ENCODE assay signal across 1 cellular context in genomic region chr12:111367661-111368221, GRCh38.
TF ChIP-seq lines count a peak whose summit lies in the region.

No MANE protein-coding gene starts in this region.

TF ChIP-seq in HepG2, 621 proteins besides CTCF, POLR2A, EP300 and RAD21 (continued from another document and continues in another):
- TF ChIP-seq, protein P1, sequence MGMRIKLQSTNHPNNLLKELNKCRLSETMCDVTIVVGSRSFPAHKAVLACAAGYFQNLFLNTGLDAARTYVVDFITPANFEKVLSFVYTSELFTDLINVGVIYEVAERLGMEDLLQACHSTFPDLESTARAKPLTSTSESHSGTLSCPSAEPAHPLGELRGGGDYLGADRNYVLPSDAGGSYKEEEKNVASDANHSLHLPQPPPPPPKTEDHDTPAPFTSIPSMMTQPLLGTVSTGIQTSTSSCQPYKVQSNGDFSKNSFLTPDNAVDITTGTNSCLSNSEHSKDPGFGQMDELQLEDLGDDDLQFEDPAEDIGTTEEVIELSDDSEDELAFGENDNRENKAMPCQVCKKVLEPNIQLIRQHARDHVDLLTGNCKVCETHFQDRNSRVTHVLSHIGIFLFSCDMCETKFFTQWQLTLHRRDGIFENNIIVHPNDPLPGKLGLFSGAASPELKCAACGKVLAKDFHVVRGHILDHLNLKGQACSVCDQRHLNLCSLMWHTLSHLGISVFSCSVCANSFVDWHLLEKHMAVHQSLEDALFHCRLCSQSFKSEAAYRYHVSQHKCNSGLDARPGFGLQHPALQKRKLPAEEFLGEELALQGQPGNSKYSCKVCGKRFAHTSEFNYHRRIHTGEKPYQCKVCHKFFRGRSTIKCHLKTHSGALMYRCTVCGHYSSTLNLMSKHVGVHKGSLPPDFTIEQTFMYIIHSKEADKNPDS (CRISPR knock-in tag; IDR thresholded peaks at IDR 0.05), result no peak
- TF ChIP-seq ZNF784 (CRISPR knock-in tag; IDR thresholded peaks at IDR 0.05; ENCODE audit: borderline replicate concordance) (peak; percentile 70; the same call in 1 of the 2 replicates), ELF4 (CRISPR knock-in tag; IDR thresholded peaks at IDR 0.05; ENCODE audit: borderline replicate concordance) (0 out of 2 replicates have a peak, but pooled peaks have one; percentile 59), ZNF776 (CRISPR knock-in tag; IDR thresholded peaks at IDR 0.05) (0 out of 2 replicates have a peak, but pooled peaks have one; percentile 46), ZNF605 (CRISPR knock-in tag; IDR thresholded peaks at IDR 0.05) (no peak; the same call in 1 of the 2 replicates), ZNF646 (CRISPR knock-in tag; IDR thresholded peaks at IDR 0.05) (no peak), ELF1 (CRISPR knock-in tag; IDR thresholded peaks at IDR 0.05) (peak; percentile 84), ZSCAN9 (CRISPR knock-in tag; IDR thresholded peaks at IDR 0.05; ENCODE audit: borderline replicate concordance) (peak; percentile 83; the same call in 1 of the 2 replicates), PRMT3 (CRISPR knock-in tag; IDR thresholded peaks at IDR 0.05; ENCODE audit: borderline replicate concordance, low read depth) (no peak), ZNF460 (CRISPR knock-in tag; IDR thresholded peaks at IDR 0.05; ENCODE audit: borderline replicate concordance) (peak; percentile 41; the same call in 1 of the 2 replicates), PHF8 (CRISPR knock-in tag; IDR thresholded peaks at IDR 0.05) (peak; percentile 53; the same call in 1 of the 2 replicates), FOXC1 (CRISPR knock-in tag; IDR thresholded peaks at IDR 0.05; ENCODE audit: borderline replicate concordance) (no peak), HIVEP1 (CRISPR knock-in tag; IDR thresholded peaks at IDR 0.05) (peak; percentile 43; the same call in 1 of the 2 replicates), FOXP4 (CRISPR knock-in tag; IDR thresholded peaks at IDR 0.05) (peak; percentile 74; the same call in 1 of the 2 replicates), ZNF136 (CRISPR knock-in tag; IDR thresholded peaks at IDR 0.05; ENCODE audit: low read depth) (0 out of 2 replicates have a peak, but pooled peaks have one; percentile 21), IRX3 (CRISPR knock-in tag; IDR thresholded peaks at IDR 0.05; ENCODE audit: borderline replicate concordance, low read depth) (no peak), AGO2 (optimal IDR thresholded peaks at IDR 0.05; ENCODE audit: low read depth, low read length) (no peak), PPARG (CRISPR knock-in tag; conservative IDR thresholded peaks at IDR 0.05) (peak; percentile 90), ATF7 (IDR thresholded peaks at IDR 0.05) (no peak), ATF7 (CRISPR knock-in tag; IDR thresholded peaks at IDR 0.05) (0 out of 2 replicates have a peak, but pooled peaks have one; percentile 17), ZNF446 (CRISPR knock-in tag; IDR thresholded peaks at IDR 0.05) (no peak), ZNF567 (CRISPR knock-in tag; IDR thresholded peaks at IDR 0.05; ENCODE audit: borderline replicate concordance) (no peak), TOPORS (CRISPR knock-in tag; IDR thresholded peaks at IDR 0.05) (0 out of 2 replicates have a peak, but pooled peaks have one; percentile 67), KDM2A (CRISPR knock-in tag; IDR thresholded peaks at IDR 0.05; ENCODE audit: borderline replicate concordance, low read depth) (peak; percentile 73; the same call in 1 of the 2 replicates), GATAD1 (CRISPR knock-in tag; IDR thresholded peaks at IDR 0.05) (peak; percentile 59; the same call in 1 of the 2 replicates), RARG (CRISPR knock-in tag; IDR thresholded peaks at IDR 0.05; ENCODE audit: low read depth) (0 out of 2 replicates have a peak, but pooled peaks have one; percentile 20), ZNF800 (CRISPR knock-in tag; IDR thresholded peaks at IDR 0.05) (no peak), ZNF207 (IDR thresholded peaks at IDR 0.05; ENCODE audit: borderline replicate concordance) (no peak), MAFF (IDR thresholded peaks at IDR 0.05; ENCODE audit: low read depth, low read length) (0 out of 2 replicates have a peak, but pooled peaks have one; percentile 23), FOXK1 (CRISPR knock-in tag; IDR thresholded peaks at IDR 0.05; ENCODE audit: borderline replicate concordance, low read depth) (peak; percentile 67; the same call in 1 of the 2 replicates), ZNF614 (CRISPR knock-in tag; IDR thresholded peaks at IDR 0.05; ENCODE audit: borderline replicate concordance) (peak; percentile 82; the same call in 1 of the 2 replicates), SRSF9 (IDR thresholded peaks at IDR 0.05; ENCODE audit: borderline replicate concordance, insufficient read depth, low read depth, low read length, poor library complexity, severe bottlenecking) (no peak), TAF1 (CRISPR knock-in tag; IDR thresholded peaks at IDR 0.05) (peak; percentile 41; the same call in 1 of the 2 replicates), SRSF1 (optimal IDR thresholded peaks at IDR 0.05; ENCODE audit: low read depth, low read length) (no peak), BCL6 (CRISPR knock-in tag; IDR thresholded peaks at IDR 0.05) (peak; percentile 100)
- TF ChIP-seq, protein P2, sequence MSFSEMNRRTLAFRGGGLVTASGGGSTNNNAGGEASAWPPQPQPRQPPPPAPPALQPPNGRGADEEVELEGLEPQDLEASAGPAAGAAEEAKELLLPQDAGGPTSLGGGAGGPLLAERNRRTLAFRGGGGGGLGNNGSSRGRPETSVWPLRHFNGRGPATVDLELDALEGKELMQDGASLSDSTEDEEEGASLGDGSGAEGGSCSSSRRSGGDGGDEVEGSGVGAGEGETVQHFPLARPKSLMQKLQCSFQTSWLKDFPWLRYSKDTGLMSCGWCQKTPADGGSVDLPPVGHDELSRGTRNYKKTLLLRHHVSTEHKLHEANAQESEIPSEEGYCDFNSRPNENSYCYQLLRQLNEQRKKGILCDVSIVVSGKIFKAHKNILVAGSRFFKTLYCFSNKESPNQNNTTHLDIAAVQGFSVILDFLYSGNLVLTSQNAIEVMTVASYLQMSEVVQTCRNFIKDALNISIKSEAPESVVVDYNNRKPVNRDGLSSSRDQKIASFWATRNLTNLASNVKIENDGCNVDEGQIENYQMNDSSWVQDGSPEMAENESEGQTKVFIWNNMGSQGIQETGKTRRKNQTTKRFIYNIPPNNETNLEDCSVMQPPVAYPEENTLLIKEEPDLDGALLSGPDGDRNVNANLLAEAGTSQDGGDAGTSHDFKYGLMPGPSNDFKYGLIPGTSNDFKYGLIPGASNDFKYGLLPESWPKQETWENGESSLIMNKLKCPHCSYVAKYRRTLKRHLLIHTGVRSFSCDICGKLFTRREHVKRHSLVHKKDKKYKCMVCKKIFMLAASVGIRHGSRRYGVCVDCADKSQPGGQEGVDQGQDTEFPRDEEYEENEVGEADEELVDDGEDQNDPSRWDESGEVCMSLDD (CRISPR knock-in tag; IDR thresholded peaks at IDR 0.05; ENCODE audit: borderline replicate concordance), result 0 out of 2 replicates have a peak, but pooled peaks have one; percentile 67
- TF ChIP-seq, protein P3, sequence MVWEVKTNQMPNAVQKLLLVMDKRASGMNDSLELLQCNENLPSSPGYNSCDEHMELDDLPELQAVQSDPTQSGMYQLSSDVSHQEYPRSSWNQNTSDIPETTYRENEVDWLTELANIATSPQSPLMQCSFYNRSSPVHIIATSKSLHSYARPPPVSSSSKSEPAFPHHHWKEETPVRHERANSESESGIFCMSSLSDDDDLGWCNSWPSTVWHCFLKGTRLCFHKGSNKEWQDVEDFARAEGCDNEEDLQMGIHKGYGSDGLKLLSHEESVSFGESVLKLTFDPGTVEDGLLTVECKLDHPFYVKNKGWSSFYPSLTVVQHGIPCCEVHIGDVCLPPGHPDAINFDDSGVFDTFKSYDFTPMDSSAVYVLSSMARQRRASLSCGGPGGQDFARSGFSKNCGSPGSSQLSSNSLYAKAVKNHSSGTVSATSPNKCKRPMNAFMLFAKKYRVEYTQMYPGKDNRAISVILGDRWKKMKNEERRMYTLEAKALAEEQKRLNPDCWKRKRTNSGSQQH (CRISPR knock-in tag; IDR thresholded peaks at IDR 0.05; ENCODE audit: low read depth), result no peak
- TF ChIP-seq, protein P4, sequence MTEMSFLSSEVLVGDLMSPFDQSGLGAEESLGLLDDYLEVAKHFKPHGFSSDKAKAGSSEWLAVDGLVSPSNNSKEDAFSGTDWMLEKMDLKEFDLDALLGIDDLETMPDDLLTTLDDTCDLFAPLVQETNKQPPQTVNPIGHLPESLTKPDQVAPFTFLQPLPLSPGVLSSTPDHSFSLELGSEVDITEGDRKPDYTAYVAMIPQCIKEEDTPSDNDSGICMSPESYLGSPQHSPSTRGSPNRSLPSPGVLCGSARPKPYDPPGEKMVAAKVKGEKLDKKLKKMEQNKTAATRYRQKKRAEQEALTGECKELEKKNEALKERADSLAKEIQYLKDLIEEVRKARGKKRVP (CRISPR knock-in tag; IDR thresholded peaks at IDR 0.05), result peak in 1 of 2 experiments; percentile 81; a peak in 2 of 4 replicates
- TF ChIP-seq, protein P5, sequence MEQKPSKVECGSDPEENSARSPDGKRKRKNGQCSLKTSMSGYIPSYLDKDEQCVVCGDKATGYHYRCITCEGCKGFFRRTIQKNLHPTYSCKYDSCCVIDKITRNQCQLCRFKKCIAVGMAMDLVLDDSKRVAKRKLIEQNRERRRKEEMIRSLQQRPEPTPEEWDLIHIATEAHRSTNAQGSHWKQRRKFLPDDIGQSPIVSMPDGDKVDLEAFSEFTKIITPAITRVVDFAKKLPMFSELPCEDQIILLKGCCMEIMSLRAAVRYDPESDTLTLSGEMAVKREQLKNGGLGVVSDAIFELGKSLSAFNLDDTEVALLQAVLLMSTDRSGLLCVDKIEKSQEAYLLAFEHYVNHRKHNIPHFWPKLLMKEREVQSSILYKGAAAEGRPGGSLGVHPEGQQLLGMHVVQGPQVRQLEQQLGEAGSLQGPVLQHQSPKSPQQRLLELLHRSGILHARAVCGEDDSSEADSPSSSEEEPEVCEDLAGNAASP (CRISPR knock-in tag; IDR thresholded peaks at IDR 0.05; ENCODE audit: borderline replicate concordance), result peak; percentile 98
